6 cellular contexts compared by ENCODE assay signal in genomic region chr5:61683926-61684325, GRCh38.
"Had no signal": no experiment of that assay in that cellular context is flagged by ENCODE, and none has a peak within 500 bp of the region (broad histone marks: within the 10 kb centered on the region; RNA-seq: fewer than 3 reads in every experiment).

No MANE protein-coding gene starts in this region.

- H3K27ac ChIP-seq: HL-60 had no signal

- DNase-seq: IMR-90, KBM-7, KG1 had no signal

- ATAC-seq: HepG2, K562 had no signal

- H3K4me3 ChIP-seq: K562 had no signal
